ENCODE assay signal across 8 cellular contexts in genomic region chr1:35769759-35770446, GRCh38. TPM values are rescaled to one million over a fixed set of nuclear protein-coding genes. Genes with fewer than 3 reads are reported as not detected.
DNase-seq lines count a peak whose midpoint lies in the region; ATAC-seq and TF ChIP-seq lines count a peak whose summit lies in the region.

TSS of gene CLSPN (minus strand) at chr1:35769978. CDS start at chr1:35769870, 108 bp downstream.

- H3K27me3 Mint-ChIP-seq in activated CD8-positive, alpha-beta memory T cell treated with anti-CD3 and anti-CD28 coated beads, Interleukin-2, amount 10 ng/mL, durations not matched to agents 7 days and 5 days: no peaks in the 10 kb centered on the region
- H3K27me3 Mint-ChIP-seq in endodermal cell (ENCODE audit: insufficient read depth): no peaks in the 10 kb centered on the region

- H3K4me1 ChIP-seq in NT2/D1 (ENCODE audit: insufficient read depth, insufficient read length): no peaks in the 10 kb centered on the region
- H3K4me1 ChIP-seq in endodermal cell (ENCODE audit: control insufficient read depth, insufficient read depth, low read length): no peaks in the 10 kb centered on the region

- TF ChIP-seq CTCF in endodermal cell (conservative IDR thresholded peaks at IDR 0.05): no peak

- H3K4me3 ChIP-seq in NT2/D1 (ENCODE audit: insufficient read length, low read depth): peak within 1 kb of the TSS; percentile 93
- peak within 1 kb of the TSS; percentile 88 for H3K4me3 ChIP-seq in endodermal cell (ENCODE audit: low read length)

- DNase-seq in COR-L47 (lab: John Stamatoyannopoulos, UW) (peak; percentile 94), HUDEP-2 (lab: John Stamatoyannopoulos, UW; ENCODE audit: unreplicated experiment in 76 of 76) (peak; percentile 70 to 98 (median 94)), NT2/D1 (ENCODE audit: low read depth, low spot score) (peak; percentile 99), endodermal cell (peak; percentile 100), mesenteric fat pad (ENCODE audit: low spot score) (peak; percentile 95)
- peak; percentile 99 for DNase-seq in activated CD8-positive, alpha-beta memory T cell treated with anti-CD3 and anti-CD28 coated beads, Interleukin-2, amount 10 ng/mL, durations not matched to agents 7 days and 5 days
- DNase-seq in stimulated activated CD8-positive, alpha-beta memory T cell treated with anti-CD3 and anti-CD28 coated beads, Interleukin-15, amount 100 ng/mL, for 24 hours (ENCODE audit: low read depth): peak; percentile 79

- H3K4me1 Mint-ChIP-seq in activated CD8-positive, alpha-beta memory T cell treated with anti-CD3 and anti-CD28 coated beads, Interleukin-2, amount 10 ng/mL, durations not matched to agents 7 days and 5 days: peaks cover 31% of the 10 kb centered on the region
- H3K4me1 Mint-ChIP-seq in endodermal cell: peaks cover 2% of the 10 kb centered on the region

- H3K4me3 Mint-ChIP-seq in activated CD8-positive, alpha-beta memory T cell treated with anti-CD3 and anti-CD28 coated beads, Interleukin-2, amount 10 ng/mL, durations not matched to agents 7 days and 5 days: peak within 1 kb of the TSS; percentile 96
- H3K4me3 Mint-ChIP-seq in endodermal cell: peak within 1 kb of the TSS; percentile 95

- H3K36me3 Mint-ChIP-seq in activated CD8-positive, alpha-beta memory T cell treated with anti-CD3 and anti-CD28 coated beads, Interleukin-2, amount 10 ng/mL, durations not matched to agents 7 days and 5 days: peaks cover 19% of the 10 kb centered on the region
- peaks cover 2% of the 10 kb centered on the region for H3K36me3 Mint-ChIP-seq in endodermal cell (ENCODE audit: low read depth)

- H3K27me3 ChIP-seq in NT2/D1 (ENCODE audit: insufficient read depth, insufficient read length) (no peaks in the 10 kb centered on the region), endodermal cell (ENCODE audit: control insufficient read depth, insufficient read depth, low read length, poor library complexity, severe bottlenecking) (no peaks in the 10 kb centered on the region)

- H3K9ac ChIP-seq in NT2/D1 (ENCODE audit: insufficient read length, low read depth) (peak within 1 kb of the TSS; percentile 98), endodermal cell (ENCODE audit: extremely low read depth, low read length, poor library complexity, severe bottlenecking) (peak within 1 kb of the TSS; percentile 88)

- peak within 1 kb of the TSS; percentile 98 for H3K27ac Mint-ChIP-seq in activated CD8-positive, alpha-beta memory T cell treated with anti-CD3 and anti-CD28 coated beads, Interleukin-2, amount 10 ng/mL, durations not matched to agents 7 days and 5 days
- H3K27ac Mint-ChIP-seq in endodermal cell: peak within 1 kb of the TSS; percentile 99

- no peaks in the 10 kb centered on the region for H3K9me3 Mint-ChIP-seq in activated CD8-positive, alpha-beta memory T cell treated with anti-CD3 and anti-CD28 coated beads, Interleukin-2, amount 10 ng/mL, durations not matched to agents 7 days and 5 days (ENCODE audit: low read depth)
- no peaks in the 10 kb centered on the region for H3K9me3 Mint-ChIP-seq in endodermal cell

- no peaks in the 10 kb centered on the region for H3K9me3 ChIP-seq in NT2/D1 (ENCODE audit: insufficient read depth, low read length)
- no peaks in the 10 kb centered on the region for H3K9me3 ChIP-seq in endodermal cell (ENCODE audit: control insufficient read depth, low read length)

- WGBS in endodermal cell (ENCODE audit: insufficient coverage in 1 of 2, insufficient read length in 1 of 2), 2 experiments: 1 to 2% methylated on average over 11 to 34 of the region's 34 CpGs

- CTCF ChIA-PET in activated CD8-positive, alpha-beta memory T cell treated with anti-CD3 and anti-CD28 coated beads, Interleukin-2, amount 10 ng/mL, durations not matched to agents 7 days and 5 days (lab: Charles Lee): interaction anchor here (0.6 to 2.8 kb wide), 23 partner anchors 9 to 906 kb away, joined by 3 to 14 read pairs (median 5); partner anchors contain the start of genes AGO1, C1orf216, KIAA0319L and NCDN

- peak; percentile 90 for ATAC-seq in GM21381 (IDR thresholded peaks at IDR 0.05; ENCODE audit: unreplicated experiment)
- peak; percentile 96 for ATAC-seq in activated CD8-positive, alpha-beta memory T cell treated with anti-CD3 and anti-CD28 coated beads, Interleukin-2, amount 10 ng/mL, durations not matched to agents 7 days and 5 days

- H3K36me3 ChIP-seq in NT2/D1 (ENCODE audit: insufficient read depth, insufficient read length, low read length) (peaks cover 18% of the 10 kb centered on the region), endodermal cell (ENCODE audit: control insufficient read depth, insufficient read depth, low read length) (peaks cover 13% of the 10 kb centered on the region)

- H3K27ac ChIP-seq in endodermal cell (ENCODE audit: low read depth, low read length): peak within 1 kb of the TSS; percentile 83

RNA-seq across cellular contexts. Expression of gene CLSPN, which starts in this region (rescaled TPM):
- total RNA-seq in activated CD8-positive, alpha-beta memory T cell treated with anti-CD3 and anti-CD28 coated beads, Interleukin-2, amount 10 ng/mL, durations not matched to agents 7 days and 5 days: 100 to 1,000 TPM in 1 of 2 experiments, 10 to 100 TPM in 1; 99.8 to 102 TPM
- total RNA-seq in endodermal cell (10 to 100 TPM; 39.0 to 52.6 TPM), mesenteric fat pad (0.39 TPM)
- polyA plus RNA-seq in endodermal cell (2013, experiment 1 of 2): 24.9 TPM
- polyA plus RNA-seq in endodermal cell (2013, experiment 2 of 2): 26.6 TPM

Comparison
In these comparisons a context has a peak if more than half of its experiments do, and no peak if none do; other contexts are left out.
1. Peak in every context shown above with its lines: DNase-seq, ATAC-seq, H3K4me3 ChIP-seq and H3K27ac ChIP-seq.
2. RNA of gene CLSPN (total RNA-seq): 99.8 to 102 TPM in activated CD8-positive, alpha-beta memory T cell treated with anti-CD3 and anti-CD28 coated beads, Interleukin-2, amount 10 ng/mL, durations not matched to agents 7 days and 5 days and 39.0 to 52.6 TPM in endodermal cell; 0.39 TPM in mesenteric fat pad (single experiment); every median in the first group is over 10 times any median in the second.
3. Peak in DNase-seq in mesenteric fat pad; RNA of the gene not detected or under 1 TPM.